ENCODE assay signal across 1 cellular context in genomic region chrX:73851014-73852009, GRCh38.
TF ChIP-seq lines count a peak whose summit lies in the region.

No MANE protein-coding gene starts in this region.

TF ChIP-seq in GM12878, 131 proteins besides CTCF, POLR2A, EP300 and RAD21 (continues in another document):
- TF ChIP-seq BCL11A (IDR thresholded peaks at IDR 0.05; ENCODE audit: low read depth, low read length) (no peak), RB1 (IDR thresholded peaks at IDR 0.05; ENCODE audit: borderline replicate concordance) (0 out of 2 replicates have a peak, but pooled peaks have one; percentile 65), NBN (IDR thresholded peaks at IDR 0.05) (peak; percentile 85), POLR2AphosphoS2 (IDR thresholded peaks at IDR 0.05; ENCODE audit: low read depth, low read length) (no peak), SIX5 (IDR thresholded peaks at IDR 0.05; ENCODE audit: low read depth, low read length, severe bottlenecking) (peak; percentile 50), ZBTB4 (CRISPR knock-in tag; IDR thresholded peaks at IDR 0.05) (no peak), ZNF384 (IDR thresholded peaks at IDR 0.05; ENCODE audit: borderline replicate concordance, low read depth, low read length) (no peak), CREM (IDR thresholded peaks at IDR 0.05; ENCODE audit: low read depth) (peak; percentile 66), SUZ12 (IDR thresholded peaks at IDR 0.05; ENCODE audit: unreplicated experiment) (no peak), CHD2 (IDR thresholded peaks at IDR 0.05; ENCODE audit: borderline replicate concordance, low read depth, low read length) (peak; percentile 70; the same call in 1 of the 2 replicates), KLF5 (IDR thresholded peaks at IDR 0.05; ENCODE audit: partially characterized antibody) (peak; percentile 72), CREB1 (IDR thresholded peaks at IDR 0.05; ENCODE audit: low read depth) (peak; percentile 52; the same call in 1 of the 2 replicates), ATF7 (IDR thresholded peaks at IDR 0.05; ENCODE audit: low read depth) (peak; percentile 59; the same call in 1 of the 2 replicates), PKNOX1 (IDR thresholded peaks at IDR 0.05) (peak; percentile 97), BHLHE40 (IDR thresholded peaks at IDR 0.05; ENCODE audit: borderline replicate concordance in 1 of 2, low read depth in 2 of 2, low read length in 1 of 2) (peak; percentile 72 to 80; a peak in 3 of 4 replicates), CBFB (IDR thresholded peaks at IDR 0.05; ENCODE audit: low read depth) (peak; percentile 68), TAF1 (IDR thresholded peaks at IDR 0.05; ENCODE audit: borderline replicate concordance, low read depth, low read length) (peak; percentile 45), ZBTB33 (IDR thresholded peaks at IDR 0.05) (0 out of 2 replicates have a peak, but pooled peaks have one; percentile 22), HDAC6 (IDR thresholded peaks at IDR 0.05; ENCODE audit: unreplicated experiment) (no peak), FOS (IDR thresholded peaks at IDR 0.05; ENCODE audit: borderline replicate concordance, extremely low read depth, insufficient read length) (peak; percentile 76), MTA3 (IDR thresholded peaks at IDR 0.05; ENCODE audit: borderline replicate concordance, low read length) (no peak), RUNX3 (IDR thresholded peaks at IDR 0.05; ENCODE audit: low read length) (peak; percentile 85), WRNIP1 (IDR thresholded peaks at IDR 0.05; ENCODE audit: borderline replicate concordance, low read depth, low read length) (no peak), IRF5 (IDR thresholded peaks at IDR 0.05; ENCODE audit: borderline replicate concordance) (peak; percentile 88), YBX1 (IDR thresholded peaks at IDR 0.05) (no peak), MYC (IDR thresholded peaks at IDR 0.05; ENCODE audit: insufficient read depth, insufficient read length, insufficient replicate concordance, low read length, severe bottlenecking) (peak; percentile 75), RELA (IDR thresholded peaks at IDR 0.05; ENCODE audit: borderline replicate concordance, partially characterized antibody) (no peak), EGR1 (IDR thresholded peaks at IDR 0.05; ENCODE audit: borderline replicate concordance in 1 of 2, low read depth in 2 of 2, low read length in 2 of 2) (no peak), SUPT20H (IDR thresholded peaks at IDR 0.05; ENCODE audit: borderline replicate concordance, control insufficient read depth, low read depth, low read length) (no peak), GATAD2B (conservative IDR thresholded peaks at IDR 0.05; ENCODE audit: low read depth) (no peak), PAX8 (IDR thresholded peaks at IDR 0.05) (peak; percentile 85; the same call in 1 of the 2 replicates), NR2C1 (IDR thresholded peaks at IDR 0.05) (peak; percentile 92), ZBED1 (IDR thresholded peaks at IDR 0.05; ENCODE audit: borderline replicate concordance) (no peak), HCFC1 (IDR thresholded peaks at IDR 0.05; ENCODE audit: low read length) (peak; percentile 73), ZNF24 (IDR thresholded peaks at IDR 0.05) (no peak), SRF (IDR thresholded peaks at IDR 0.05; ENCODE audit: low read depth in 2 of 2, low read length in 2 of 2) (no peak), PAX5 (IDR thresholded peaks at IDR 0.05; ENCODE audit: borderline replicate concordance, low read depth, low read length) (no peak), NKRF (conservative IDR thresholded peaks at IDR 0.05) (no peak), ZZZ3 (IDR thresholded peaks at IDR 0.05; ENCODE audit: control insufficient read depth, insufficient read length, low read depth) (no peak), LARP7 (IDR thresholded peaks at IDR 0.05) (no peak), PML (IDR thresholded peaks at IDR 0.05; ENCODE audit: low read length) (no peak), ESRRA (IDR thresholded peaks at IDR 0.05; ENCODE audit: low read length) (no peak)
- TF ChIP-seq, protein P1, sequence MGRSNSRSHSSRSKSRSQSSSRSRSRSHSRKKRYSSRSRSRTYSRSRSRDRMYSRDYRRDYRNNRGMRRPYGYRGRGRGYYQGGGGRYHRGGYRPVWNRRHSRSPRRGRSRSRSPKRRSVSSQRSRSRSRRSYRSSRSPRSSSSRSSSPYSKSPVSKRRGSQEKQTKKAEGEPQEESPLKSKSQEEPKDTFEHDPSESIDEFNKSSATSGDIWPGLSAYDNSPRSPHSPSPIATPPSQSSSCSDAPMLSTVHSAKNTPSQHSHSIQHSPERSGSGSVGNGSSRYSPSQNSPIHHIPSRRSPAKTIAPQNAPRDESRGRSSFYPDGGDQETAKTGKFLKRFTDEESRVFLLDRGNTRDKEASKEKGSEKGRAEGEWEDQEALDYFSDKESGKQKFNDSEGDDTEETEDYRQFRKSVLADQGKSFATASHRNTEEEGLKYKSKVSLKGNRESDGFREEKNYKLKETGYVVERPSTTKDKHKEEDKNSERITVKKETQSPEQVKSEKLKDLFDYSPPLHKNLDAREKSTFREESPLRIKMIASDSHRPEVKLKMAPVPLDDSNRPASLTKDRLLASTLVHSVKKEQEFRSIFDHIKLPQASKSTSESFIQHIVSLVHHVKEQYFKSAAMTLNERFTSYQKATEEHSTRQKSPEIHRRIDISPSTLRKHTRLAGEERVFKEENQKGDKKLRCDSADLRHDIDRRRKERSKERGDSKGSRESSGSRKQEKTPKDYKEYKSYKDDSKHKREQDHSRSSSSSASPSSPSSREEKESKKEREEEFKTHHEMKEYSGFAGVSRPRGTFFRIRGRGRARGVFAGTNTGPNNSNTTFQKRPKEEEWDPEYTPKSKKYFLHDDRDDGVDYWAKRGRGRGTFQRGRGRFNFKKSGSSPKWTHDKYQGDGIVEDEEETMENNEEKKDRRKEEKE (IDR thresholded peaks at IDR 0.05): no peak
- TF ChIP-seq, protein P2, sequence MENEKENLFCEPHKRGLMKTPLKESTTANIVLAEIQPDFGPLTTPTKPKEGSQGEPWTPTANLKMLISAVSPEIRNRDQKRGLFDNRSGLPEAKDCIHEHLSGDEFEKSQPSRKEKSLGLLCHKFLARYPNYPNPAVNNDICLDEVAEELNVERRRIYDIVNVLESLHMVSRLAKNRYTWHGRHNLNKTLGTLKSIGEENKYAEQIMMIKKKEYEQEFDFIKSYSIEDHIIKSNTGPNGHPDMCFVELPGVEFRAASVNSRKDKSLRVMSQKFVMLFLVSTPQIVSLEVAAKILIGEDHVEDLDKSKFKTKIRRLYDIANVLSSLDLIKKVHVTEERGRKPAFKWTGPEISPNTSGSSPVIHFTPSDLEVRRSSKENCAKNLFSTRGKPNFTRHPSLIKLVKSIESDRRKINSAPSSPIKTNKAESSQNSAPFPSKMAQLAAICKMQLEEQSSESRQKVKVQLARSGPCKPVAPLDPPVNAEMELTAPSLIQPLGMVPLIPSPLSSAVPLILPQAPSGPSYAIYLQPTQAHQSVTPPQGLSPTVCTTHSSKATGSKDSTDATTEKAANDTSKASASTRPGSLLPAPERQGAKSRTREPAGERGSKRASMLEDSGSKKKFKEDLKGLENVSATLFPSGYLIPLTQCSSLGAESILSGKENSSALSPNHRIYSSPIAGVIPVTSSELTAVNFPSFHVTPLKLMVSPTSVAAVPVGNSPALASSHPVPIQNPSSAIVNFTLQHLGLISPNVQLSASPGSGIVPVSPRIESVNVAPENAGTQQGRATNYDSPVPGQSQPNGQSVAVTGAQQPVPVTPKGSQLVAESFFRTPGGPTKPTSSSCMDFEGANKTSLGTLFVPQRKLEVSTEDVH (IDR thresholded peaks at IDR 0.05; ENCODE audit: low read depth, partially characterized antibody): peak; percentile 86
- TF ChIP-seq, protein P3, sequence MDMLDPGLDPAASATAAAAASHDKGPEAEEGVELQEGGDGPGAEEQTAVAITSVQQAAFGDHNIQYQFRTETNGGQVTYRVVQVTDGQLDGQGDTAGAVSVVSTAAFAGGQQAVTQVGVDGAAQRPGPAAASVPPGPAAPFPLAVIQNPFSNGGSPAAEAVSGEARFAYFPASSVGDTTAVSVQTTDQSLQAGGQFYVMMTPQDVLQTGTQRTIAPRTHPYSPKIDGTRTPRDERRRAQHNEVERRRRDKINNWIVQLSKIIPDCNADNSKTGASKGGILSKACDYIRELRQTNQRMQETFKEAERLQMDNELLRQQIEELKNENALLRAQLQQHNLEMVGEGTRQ (IDR thresholded peaks at IDR 0.05; ENCODE audit: borderline replicate concordance, low read depth, low read length): peak; percentile 61
- TF ChIP-seq, protein P4, sequence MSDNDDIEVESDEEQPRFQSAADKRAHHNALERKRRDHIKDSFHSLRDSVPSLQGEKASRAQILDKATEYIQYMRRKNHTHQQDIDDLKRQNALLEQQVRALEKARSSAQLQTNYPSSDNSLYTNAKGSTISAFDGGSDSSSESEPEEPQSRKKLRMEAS (IDR thresholded peaks at IDR 0.05; ENCODE audit: low read depth, low read length): no peak; the same call in 1 of the 2 replicates
- TF ChIP-seq, protein P5, sequence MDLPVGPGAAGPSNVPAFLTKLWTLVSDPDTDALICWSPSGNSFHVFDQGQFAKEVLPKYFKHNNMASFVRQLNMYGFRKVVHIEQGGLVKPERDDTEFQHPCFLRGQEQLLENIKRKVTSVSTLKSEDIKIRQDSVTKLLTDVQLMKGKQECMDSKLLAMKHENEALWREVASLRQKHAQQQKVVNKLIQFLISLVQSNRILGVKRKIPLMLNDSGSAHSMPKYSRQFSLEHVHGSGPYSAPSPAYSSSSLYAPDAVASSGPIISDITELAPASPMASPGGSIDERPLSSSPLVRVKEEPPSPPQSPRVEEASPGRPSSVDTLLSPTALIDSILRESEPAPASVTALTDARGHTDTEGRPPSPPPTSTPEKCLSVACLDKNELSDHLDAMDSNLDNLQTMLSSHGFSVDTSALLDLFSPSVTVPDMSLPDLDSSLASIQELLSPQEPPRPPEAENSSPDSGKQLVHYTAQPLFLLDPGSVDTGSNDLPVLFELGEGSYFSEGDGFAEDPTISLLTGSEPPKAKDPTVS (IDR thresholded peaks at IDR 0.05; ENCODE audit: low read depth, low read length): no peak
